Comparison of ENCODE assay signal across 24 cellular contexts in genomic region chr12:113471619-113472171, GRCh38. TPM values are rescaled to one million over a fixed set of nuclear protein-coding genes. Genes with fewer than 3 reads are reported as not detected.
DNase-seq lines count a peak whose midpoint lies in the region; ATAC-seq, FAIRE-seq and TF ChIP-seq lines count a peak whose summit lies in the region.
"Had no signal": no experiment of that assay in that cellular context is flagged by ENCODE, and none has a peak within 500 bp of the region (broad histone marks: within the 10 kb centered on the region; RNA-seq: fewer than 3 reads in every experiment).

TSS of gene LHX5 (minus strand) at chr12:113471871. CDS start at chr12:113471498, 373 bp downstream.

- H4K8ac ChIP-seq in H1 (ENCODE audit: extremely low read depth, insufficient read depth, low read length) = peak within 1 kb of the TSS; percentile 42
- H4K8ac ChIP-seq in neuronal stem cell (ENCODE audit: low read depth, low read length) = no peak within 1 kb of the TSS

- H3K27me3 ChIP-seq in H1 (replicated peaks in 1 of 4; ENCODE audit: control insufficient read depth in 3 of 4, extremely low read depth in 1 of 4, insufficient read depth in 3 of 4, low read length in 3 of 4) (peaks cover 92 to 99% (median 99%) of the 10 kb centered on the region in 4 experiments), neuronal stem cell (ENCODE audit: control insufficient read depth in 3 of 3, insufficient read depth in 3 of 3, low read depth in 1 of 3, low read length in 3 of 3) (peaks cover 12 to 100% (median 77%) of the 10 kb centered on the region in 3 experiments), upper lobe of right lung (peaks cover 100% of the 10 kb centered on the region)

- H3K36me3 ChIP-seq in H1 (ENCODE audit: control insufficient read depth in 2 of 4, insufficient read depth in 4 of 4, low read length in 3 of 4) = peaks cover 2 to 57% (median 4%) of the 10 kb centered on the region in 4 experiments; a peak in 5 of 8 replicates
- H3K36me3 ChIP-seq in neuronal stem cell (replicated peaks in 1 of 2; ENCODE audit: control insufficient read depth in 2 of 2, insufficient read depth in 2 of 2, low read length in 2 of 2) = peaks cover 0 to 5% of the 10 kb centered on the region in 2 donors
- no peaks in the 10 kb centered on the region for H3K36me3 ChIP-seq in upper lobe of right lung
- H3K36me3 ChIP-seq: cardiac muscle cell, right lobe of liver, tibial artery had no signal

- no peak within 1 kb of the TSS for H2BK15ac ChIP-seq in H1 (ENCODE audit: low read length)
- peak within 1 kb of the TSS; percentile 78 for H2BK15ac ChIP-seq in neuronal stem cell (ENCODE audit: low read length)

- no peaks in the 10 kb centered on the region for H3K9me3 ChIP-seq in H1 (ENCODE audit: insufficient read depth in 2 of 2, low read depth in 1 of 2, low read length in 1 of 2)
- H3K9me3 ChIP-seq in neuronal stem cell (replicated peaks in 1 of 2; ENCODE audit: control insufficient read depth in 2 of 2, insufficient read depth in 1 of 2, low read depth in 1 of 2, low read length in 2 of 2) = peaks cover 0 to 3% of the 10 kb centered on the region in 2 donors
- no peaks in the 10 kb centered on the region for H3K9me3 ChIP-seq in upper lobe of right lung
- H3K9me3 ChIP-seq: right lobe of liver, tibial artery had no signal

- H3K14ac ChIP-seq in H1 (ENCODE audit: insufficient read length) = no peak within 1 kb of the TSS
- peak within 1 kb of the TSS; percentile 14 for H3K14ac ChIP-seq in neuronal stem cell (ENCODE audit: low read length)

- H2AFZ ChIP-seq in H1 (ENCODE audit: low read length) (peak within 1 kb of the TSS; percentile 22; the same call in 1 of the 2 replicates), neuronal stem cell (ENCODE audit: low read length) (peak within 1 kb of the TSS; percentile 43)

- H3K23me2 ChIP-seq in H1 (ENCODE audit: low read depth, low read length) = peaks cover 31% of the 10 kb centered on the region; the same call in 1 of the 2 replicates

- no peak within 1 kb of the TSS for H3K23ac ChIP-seq in H1 (ENCODE audit: insufficient read length)
- peak within 1 kb of the TSS; percentile 56 for H3K23ac ChIP-seq in neuronal stem cell (ENCODE audit: low read depth, low read length, poor library complexity)

- H3K79me2 ChIP-seq in H1 (ENCODE audit: control insufficient read depth in 1 of 2, insufficient read depth in 2 of 2, low read length in 2 of 2) = peaks cover 0 to 6% of the 10 kb centered on the region in 2 experiments; a peak in 2 of 4 replicates

- peak within 1 kb of the TSS; percentile 78; the same call in 1 of the 2 replicates for H2BK5ac ChIP-seq in H1 (ENCODE audit: low read depth, low read length)
- peak within 1 kb of the TSS; percentile 77 for H2BK5ac ChIP-seq in neuronal stem cell (ENCODE audit: low read length)

- H3K79me1 ChIP-seq in H1 (ENCODE audit: low read depth, low read length) = no peaks in the 10 kb centered on the region
- peaks cover 11% of the 10 kb centered on the region for H3K79me1 ChIP-seq in neuronal stem cell (ENCODE audit: low read depth, low read length)

- H3K4ac ChIP-seq in H1 (replicated peaks; ENCODE audit: insufficient read length, low read depth, low read length) (no peak within 1 kb of the TSS), neuronal stem cell (ENCODE audit: low read length) (peak within 1 kb of the TSS; percentile 26)

- H3K9ac ChIP-seq in H1 (replicated peaks in 1 of 4; ENCODE audit: extremely low read depth in 1 of 4, low read depth in 3 of 4, low read length in 3 of 4) = peak within 1 kb of the TSS in 3 of 4 experiments; percentile 43 to 65 (median 64); a peak in 4 of 7 replicates
- peak within 1 kb of the TSS; percentile 92 for H3K9ac ChIP-seq in neuronal stem cell (ENCODE audit: low read depth, low read length, poor library complexity)

- FAIRE-seq in H1 (lab: Jason Lieb, UNC) = no peak
- FAIRE-seq: frontal cortex had no signal

- peak within 1 kb of the TSS; percentile 52 to 66 (median 60) for H3K4me3 ChIP-seq in H1 (ENCODE audit: extremely low read depth in 1 of 4, insufficient read depth in 2 of 4, low read depth in 3 of 4, low read length in 4 of 4)
- peak within 1 kb of the TSS in 1 of 2 donors; percentile 83 for H3K4me3 ChIP-seq in neuronal stem cell (ENCODE audit: low read length in 2 of 2)
- H3K4me3 ChIP-seq in upper lobe of right lung = no peak within 1 kb of the TSS
- H3K4me3 ChIP-seq: cardiac muscle cell, right lobe of liver, tibial artery had no signal

- CTCF ChIA-PET in H1 (lab: Charles Lee; ENCODE audit: partially characterized antibody) = interaction anchor here (1.5 to 9.0 kb wide), 3 partner anchors 12 to 348 kb away, joined by 3 to 79 read pairs (median 5); no protein-coding TSS in a partner anchor

- 1% methylated on average over 40 of the region's 43 CpGs; no CpG with 5 or more reads in 1 of the 2 experiments for WGBS in H1 (ENCODE audit: extremely low coverage in 1 of 2, insufficient coverage in 1 of 2, insufficient read length in 1 of 2, insufficient replicate concordance in 2 of 2, low coverage in 1 of 2, low lambda C conversion rate in 2 of 2, missing lambda C conversion rate in 1 of 2), 2 experiments
- WGBS in neuronal stem cell (ENCODE audit: extremely low coverage in 2 of 2, insufficient read length in 2 of 2, insufficient replicate concordance in 1 of 2), 2 donors = no CpG with 5 or more reads among the region's 43 CpGs

- TF ChIP-seq RAD21 in H1 (IDR thresholded peaks at IDR 0.05 in 1 of 2, conservative IDR thresholded peaks at IDR 0.05 in 1 of 2; ENCODE audit: low read depth in 2 of 2, low read length in 2 of 2) = no peak

- no peak for TF ChIP-seq EP300 in H1 (IDR thresholded peaks at IDR 0.05; ENCODE audit: borderline replicate concordance in 1 of 2, low read depth in 2 of 2, low read length in 2 of 2)

- ATAC-seq in upper lobe of right lung (no peak), HG03520 (IDR thresholded peaks at IDR 0.05; ENCODE audit: unreplicated experiment) (no peak), sciatic nerve (no peak)
- ATAC-seq: activated CD4-positive, CD25-positive, alpha-beta regulatory T cell treated with anti-CD3 and anti-CD28 coated beads, Interleukin-2, amount 50 U/mL, for 24 hours; effector memory CD8-positive, alpha-beta T cell; right lobe of liver had no signal

- TF ChIP-seq CTCF in H1 (IDR thresholded peaks at IDR 0.05; ENCODE audit: control extremely low read depth in 1 of 3, insufficient read depth in 1 of 3, low read depth in 1 of 3, low read length in 3 of 3) = no peak
- TF ChIP-seq CTCF in upper lobe of right lung (IDR thresholded peaks at IDR 0.05) = no peak

- H3K4me1 ChIP-seq in H1 (replicated peaks in 1 of 4; ENCODE audit: control insufficient read depth in 3 of 4, insufficient read depth in 4 of 4, low read length in 3 of 4) (peaks cover 0 to 79% (median 48%) of the 10 kb centered on the region in 4 experiments; a peak in 6 of 7 replicates), neuronal stem cell (ENCODE audit: control insufficient read depth in 2 of 2, insufficient read depth in 1 of 2, low read depth in 1 of 2, low read length in 2 of 2) (peaks cover 6 to 51% of the 10 kb centered on the region in 2 donors), upper lobe of right lung (no peaks in the 10 kb centered on the region)

- H3K56ac ChIP-seq in H1 (replicated peaks; ENCODE audit: insufficient read length, low read depth, low read length) = peak within 1 kb of the TSS; percentile 32

- H3K4me2 ChIP-seq in H1 (ENCODE audit: insufficient read depth in 1 of 2, low read depth in 2 of 2, low read length in 2 of 2) (peak within 1 kb of the TSS; percentile 93 to 98), neuronal stem cell (ENCODE audit: insufficient read depth, low read length, poor library complexity, severe bottlenecking) (peak within 1 kb of the TSS; percentile 98)

- peaks cover 28 to 36% of the 10 kb centered on the region in 2 experiments for H4K20me1 ChIP-seq in H1 (replicated peaks in 1 of 2; ENCODE audit: control insufficient read depth in 1 of 2, insufficient read depth in 2 of 2, low read length in 2 of 2)

- H3K27ac ChIP-seq in H1 (ENCODE audit: low read depth, low read length) (peak within 1 kb of the TSS; percentile 11; the same call in 1 of the 2 replicates), neuronal stem cell (replicated peaks; ENCODE audit: low read length) (peak within 1 kb of the TSS; percentile 13), upper lobe of right lung (no peak within 1 kb of the TSS)
- H3K27ac ChIP-seq: cardiac muscle cell, right lobe of liver, RWPE1, tibial artery had no signal

- H2BK12ac ChIP-seq in H1 (ENCODE audit: low read depth, low read length) (peak within 1 kb of the TSS; percentile 94), neuronal stem cell (ENCODE audit: low read length) (peak within 1 kb of the TSS; percentile 66)

- H2AK5ac ChIP-seq in H1 (ENCODE audit: low read depth, low read length) = peak within 1 kb of the TSS; percentile 13; the same call in 1 of the 2 replicates
- H2AK5ac ChIP-seq in neuronal stem cell (ENCODE audit: low read depth, low read length) = peak within 1 kb of the TSS; percentile 68

- no peak for TF ChIP-seq POLR2A in H1 (IDR thresholded peaks at IDR 0.05; ENCODE audit: control extremely low read depth in 1 of 2, low read depth in 2 of 2, low read length in 2 of 2)

- no peak within 1 kb of the TSS for H4K5ac ChIP-seq in H1 (ENCODE audit: insufficient read length, low read depth, low read length)

- DNase-seq in NCI-H82 (lab: John Stamatoyannopoulos, UW) = peak; percentile 27
- no peak for DNase-seq in NCI-H82 treated with DMSO at 0.1 percent for 48 hours (lab: John Stamatoyannopoulos, UW; ENCODE audit: unreplicated experiment)
- peak; percentile 56 for DNase-seq in NCI-H1105 treated with DMSO at 0.1 percent for 48 hours (lab: John Stamatoyannopoulos, UW)
- DNase-seq in H1 (ENCODE audit: low read depth in 1 of 2, low spot score in 2 of 2) = no peak
- DNase-seq in neuronal stem cell (ENCODE audit: low spot score) = peak; percentile 77
- no peak for DNase-seq in upper lobe of right lung
- DNase-seq in sciatic nerve (ENCODE audit: low spot score) = no peak
- DNase-seq: ACHN; activated naive CD8-positive, alpha-beta T cell treated with anti-CD3 and anti-CD28 coated beads, Interleukin-2, amount 10 ng/mL, durations not matched to agents 7 days and 5 days; effector memory CD8-positive, alpha-beta T cell; GOT3; islet precursor cell; mesenchymal stem cell; NCI-H1048; NCI-H446 treated with DMSO at 0.1 percent for 48 hours; right lobe of liver; stimulated activated CD4-positive, alpha-beta T cell treated with anti-CD3 and anti-CD28 coated beads, Interleukin-2, amount 100 ng/mL, for 48 hours; T-helper 1 cell; tibial artery had no signal

- POLR2A ChIA-PET in H1 (lab: Charles Lee; ENCODE audit: partially characterized antibody) = interaction anchor here (1.2 kb wide), 1 partner anchor 8 kb away, joined by 7 read pairs; no protein-coding TSS in a partner anchor

- intact Hi-C loops in upper lobe of right lung (cut with DNase I) (no loop called here), sciatic nerve (cut with DNase I) (no loop called here)

- H2BK20ac ChIP-seq in H1 (ENCODE audit: low read length) = peak within 1 kb of the TSS; percentile 90; the same call in 1 of the 2 replicates

- H2BK120ac ChIP-seq in H1 (replicated peaks; ENCODE audit: low read depth, low read length) (no peak within 1 kb of the TSS), neuronal stem cell (ENCODE audit: low read depth, low read length) (no peak within 1 kb of the TSS)

- H4K91ac ChIP-seq in H1 (replicated peaks; ENCODE audit: insufficient read length, low read length) (peak within 1 kb of the TSS; percentile 61), neuronal stem cell (ENCODE audit: low read depth, low read length, poor library complexity) (no peak within 1 kb of the TSS)

- peak within 1 kb of the TSS; percentile 90 for H3K18ac ChIP-seq in H1 (ENCODE audit: extremely low read depth, low read length)
- H3K18ac ChIP-seq in neuronal stem cell (ENCODE audit: low read length) = peak within 1 kb of the TSS; percentile 92

RNA-seq across cellular contexts. Expression of gene LHX5, which starts in this region (rescaled TPM):
- total RNA-seq in H1 (2021; fragmentation: NEBNext Ultra II Directional; extraction: Animal tissue kit (Norgen Biotek cat#: 25700)) = 0.47 and 0.63 TPM in 2 replicates
- polyA plus RNA-seq in H1 (2011; rRNA removed) = 1.1 and 4.6 TPM in 2 replicates
- 3.4 TPM for polyA plus RNA-seq in H1 (2011; cell fraction: cytosol; rRNA removed)
- 4.2 TPM for polyA plus RNA-seq in H1 (2011; cell fraction: nucleus; rRNA removed)
- 0.68 to 1.3 TPM (median 1.1 TPM) in 4 replicates for polyA plus RNA-seq in H1 (2012, experiment 1 of 2)
- polyA plus RNA-seq in H1 (2012, experiment 2 of 2) = 0.93 TPM
- polyA plus RNA-seq in H1 (2013, experiment 1 of 2) = 0.08 TPM
- 0.04 TPM for polyA plus RNA-seq in H1 (2013, experiment 2 of 2)
- 0.32 and 2.3 TPM in 2 replicates for polyA minus RNA-seq in H1 (2011; rRNA and poly(A)+ RNA removed)
- polyA minus RNA-seq in H1 (2011; cell fraction: cytosol; rRNA and poly(A)+ RNA removed) = 2.1 TPM
- 1.6 TPM for polyA minus RNA-seq in H1 (2011; cell fraction: nucleus; rRNA and poly(A)+ RNA removed)
- 8.4 TPM for polyA plus RNA-seq in neuronal stem cell (2013, experiment 1 of 2)
- 8.3 TPM for polyA plus RNA-seq in neuronal stem cell (2013, experiment 2 of 2)
- total RNA-seq in upper lobe of right lung (not detected), sciatic nerve (not detected)
- total RNA-seq: activated naive CD8-positive, alpha-beta T cell treated with anti-CD3 and anti-CD28 coated beads, Interleukin-2, amount 10 ng/mL, durations not matched to agents 7 days and 5 days; cardiac muscle cell; right lobe of liver had no signal
- polyA plus RNA-seq: cardiac muscle cell had no signal

Comparison
In these comparisons a context has a peak if more than half of its experiments do, and no peak if none do; other contexts are left out.
1. DNase-seq: peak in NCI-H82 (single experiment), NCI-H1105 treated with DMSO at 0.1 percent for 48 hours (single experiment) and neuronal stem cell (single experiment); none in NCI-H82 treated with DMSO at 0.1 percent for 48 hours (single experiment), H1 (0 of 2), upper lobe of right lung (single experiment) and sciatic nerve (single experiment).